In the genomic region with DNA sequence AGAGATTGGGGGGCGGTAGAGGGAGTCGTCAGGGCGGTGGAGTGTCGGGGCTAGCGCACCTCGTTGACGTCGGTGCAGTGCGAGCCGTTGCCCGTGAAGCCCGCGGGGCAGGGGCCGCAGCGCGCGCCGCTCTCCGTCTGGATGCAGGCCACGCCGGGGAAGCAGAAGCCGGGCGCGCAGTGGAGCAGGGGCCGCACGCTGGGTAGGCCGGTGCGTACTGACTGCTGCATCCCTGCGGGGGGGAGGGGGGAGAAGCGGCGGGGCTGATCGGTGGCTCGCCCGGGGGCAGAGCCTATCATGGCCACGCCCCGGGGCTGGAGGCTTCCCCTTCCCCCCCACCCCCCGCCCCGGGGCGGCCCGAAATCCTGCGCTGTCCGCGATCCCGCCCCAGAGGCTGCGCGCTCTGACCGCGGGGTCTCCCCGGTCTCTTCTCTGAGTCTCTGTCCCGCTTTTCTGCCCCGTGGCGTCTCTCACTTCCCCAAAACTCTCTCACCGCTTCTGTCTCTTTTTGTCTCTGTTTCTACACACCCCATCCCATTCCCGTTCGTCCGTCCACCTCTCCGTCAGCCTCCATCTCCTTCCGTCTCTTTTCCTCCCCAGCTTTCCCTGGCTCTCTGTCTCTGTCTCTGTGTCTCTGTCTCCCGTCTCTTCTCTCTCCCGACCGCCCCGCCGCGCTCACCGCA, we compare ENCODE assay signal across 8 cellular contexts. TPM values are rescaled to one million over a fixed set of nuclear protein-coding genes. Genes with fewer than 3 reads are reported as not detected.
DNase-seq lines count a peak whose midpoint lies in the region; ATAC-seq and TF ChIP-seq lines count a peak whose summit lies in the region.

No MANE protein-coding gene starts in this region.

- H4K20me1 ChIP-seq in PC-3 (ENCODE audit: low read length) = no peaks in the 10 kb centered on the region

- H3K9me3 ChIP-seq in PC-3 (ENCODE audit: low read length) (no peaks in the 10 kb centered on the region), endodermal cell (ENCODE audit: control insufficient read depth, low read length) (no peaks in the 10 kb centered on the region), parathyroid adenoma (ENCODE audit: control insufficient read depth, low read length) (no peaks in the 10 kb centered on the region)

- H3K27me3 ChIP-seq in PC-3 (ENCODE audit: low read length) (peaks cover 27% of the 10 kb centered on the region), endodermal cell (ENCODE audit: control insufficient read depth, insufficient read depth, low read length, poor library complexity, severe bottlenecking) (peaks cover 100% of the 10 kb centered on the region), parathyroid adenoma (ENCODE audit: control insufficient read depth, insufficient read depth, low read length) (peaks cover 12% of the 10 kb centered on the region)

- POLR2A ChIA-PET in PC-3 (lab: Charles Lee; ENCODE audit: unreplicated experiment) = no interaction called here

- 1 to 2% methylated on average over 15 to 55 of the region's 65 CpGs for WGBS in endodermal cell (ENCODE audit: insufficient coverage in 1 of 2, insufficient read length in 1 of 2), 2 experiments

- BruUV-seq in PC-3 (replicated peaks; lab: Mats Ljungman, UMichigan) = no TSS peak

- peak overlapping the region; percentile 44 for H3K4me3 Mint-ChIP-seq in endodermal cell

- no peaks in the 10 kb centered on the region for H3K4me1 ChIP-seq in PC-3 (ENCODE audit: insufficient read depth, low read length)
- H3K4me1 ChIP-seq in endodermal cell (ENCODE audit: control insufficient read depth, insufficient read depth, low read length) = no peaks in the 10 kb centered on the region
- H3K4me1 ChIP-seq in parathyroid adenoma = peaks cover 4% of the 10 kb centered on the region

- TF ChIP-seq CTCF in GM12865 (IDR thresholded peaks at IDR 0.05; ENCODE audit: insufficient read depth, low read depth, low read length, missing control alignments) = no peak
- no peak for TF ChIP-seq CTCF in PC-3 (conservative IDR thresholded peaks at IDR 0.05; ENCODE audit: low read depth, low read length)
- no peak for TF ChIP-seq CTCF in endodermal cell (conservative IDR thresholded peaks at IDR 0.05)
- no peak for TF ChIP-seq CTCF in parathyroid adenoma (IDR thresholded peaks at IDR 0.05)

- intact Hi-C loops in PC-3 (cut with micrococcal nuclease) = no loop called here

- no peaks in the 10 kb centered on the region for H3F3A ChIP-seq in PC-3 (ENCODE audit: low read length, unreplicated experiment)

- peak overlapping the region; percentile 60 for H3K4me2 ChIP-seq in PC-3 (ENCODE audit: low read length)
- peak overlapping the region; percentile 30 for H3K4me2 ChIP-seq in parathyroid adenoma (ENCODE audit: low read length)

- H3K27ac ChIP-seq in PC-3 (ENCODE audit: low read length) (no peak overlapping the region), endodermal cell (ENCODE audit: low read depth, low read length) (no peak overlapping the region), parathyroid adenoma (no peak overlapping the region)

- no peaks in the 10 kb centered on the region for H3K9me2 ChIP-seq in PC-3 (replicated peaks; ENCODE audit: low read length)

- no peak overlapping the region for H3K27ac Mint-ChIP-seq in endodermal cell

- H3K36me3 ChIP-seq in PC-3 (ENCODE audit: low read depth, low read length) = no peaks in the 10 kb centered on the region
- H3K36me3 ChIP-seq in endodermal cell (ENCODE audit: control insufficient read depth, insufficient read depth, low read length) = no peaks in the 10 kb centered on the region
- no peaks in the 10 kb centered on the region for H3K36me3 ChIP-seq in parathyroid adenoma (ENCODE audit: control insufficient read depth, insufficient read depth, low read length)

- H3K36me3 Mint-ChIP-seq in endodermal cell (ENCODE audit: low read depth) = no peaks in the 10 kb centered on the region

- H3K9me3 Mint-ChIP-seq in endodermal cell = peaks cover 4% of the 10 kb centered on the region

- H2AFZ ChIP-seq in PC-3 (ENCODE audit: low read length) (peak overlapping the region; percentile 45; the same call in 1 of the 2 replicates), parathyroid adenoma (peak overlapping the region; percentile 46)

- H3K79me2 ChIP-seq in PC-3 (ENCODE audit: low read length) (no peaks in the 10 kb centered on the region), parathyroid adenoma (no peaks in the 10 kb centered on the region)

- no peak overlapping the region for H3K4me3 ChIP-seq in GM12865 (ENCODE audit: low read depth, low read length)
- H3K4me3 ChIP-seq in PC-3 (ENCODE audit: low read length) = peak overlapping the region; percentile 24; the same call in 1 of the 2 replicates
- no peak overlapping the region for H3K4me3 ChIP-seq in endodermal cell (ENCODE audit: low read length)
- H3K4me3 ChIP-seq in parathyroid adenoma (ENCODE audit: low read depth, low read length) = peak overlapping the region; percentile 14

- peaks cover 99% of the 10 kb centered on the region for H3K27me3 Mint-ChIP-seq in endodermal cell (ENCODE audit: insufficient read depth)

- H3K9ac ChIP-seq in PC-3 (ENCODE audit: low read length) = no peak overlapping the region
- no peak overlapping the region for H3K9ac ChIP-seq in endodermal cell (ENCODE audit: extremely low read depth, low read length, poor library complexity, severe bottlenecking)
- no peak overlapping the region for H3K9ac ChIP-seq in parathyroid adenoma

- CTCF ChIA-PET in PC-3 (lab: Charles Lee) = no interaction called here

- 0 out of 2 replicates have a peak, but pooled peaks have one; percentile 10 for ATAC-seq in PC-3
- ATAC-seq in GM21515 (IDR thresholded peaks at IDR 0.05; ENCODE audit: unreplicated experiment) = no peak
- ATAC-seq in HG03354 (IDR thresholded peaks at IDR 0.05; ENCODE audit: poor library complexity, severe bottlenecking, unreplicated experiment) = no peak

- peaks cover 6% of the 10 kb centered on the region for H3K4me1 Mint-ChIP-seq in endodermal cell

- peak; percentile 26 for DNase-seq in GM12865 (ENCODE audit: low read depth)
- DNase-seq in PC-3 = no peak
- peak; percentile 89 for DNase-seq in endodermal cell
- DNase-seq in mesenteric fat pad (ENCODE audit: low spot score) = no peak
- no peak for DNase-seq in GF-D8 (lab: John Stamatoyannopoulos, UW)

RNA-seq across cellular contexts. Expression of a gene that starts 1.1 kb away (rescaled TPM):
- total RNA-seq in PC-3 (2014; rRNA removed) (0.04 TPM in 1 of 2 replicates, not detected in the other), endodermal cell (not detected), mesenteric fat pad (21.2 TPM)
- 0.96 TPM for polyA plus RNA-seq in endodermal cell (2013, experiment 1 of 2)
- 1.8 TPM for polyA plus RNA-seq in endodermal cell (2013, experiment 2 of 2)

RNA-seq across cellular contexts. Expression of a gene that starts 41.7 kb away (rescaled TPM):
- total RNA-seq in PC-3 (2014; rRNA removed) (97.1 and 155 TPM in 2 replicates), endodermal cell (10 to 100 TPM; 82.1 to 87.3 TPM), mesenteric fat pad (53.8 TPM)
- polyA plus RNA-seq in endodermal cell (2013, experiment 1 of 2) = 38.3 TPM
- 37.6 TPM for polyA plus RNA-seq in endodermal cell (2013, experiment 2 of 2)

Comparison
In these comparisons a context has a peak if more than half of its experiments do, and no peak if none do; other contexts are left out.
1. DNase-seq: peak in GM12865 (single experiment) and endodermal cell (single experiment); none in PC-3 (single experiment), mesenteric fat pad (single experiment) and GF-D8 (single experiment).
2. H3K4me3 ChIP-seq: peak in PC-3 (single experiment) and parathyroid adenoma (single experiment); none in GM12865 (single experiment) and endodermal cell (single experiment).
3. RNA of a gene that starts 1.1 kb away (total RNA-seq): 21.2 TPM in mesenteric fat pad (single experiment); 0.04 TPM in PC-3 and not detected in endodermal cell; every median in the first group is over 10 times any median in the second.